ENCODE assay signal across 27 cellular contexts in the genomic region with DNA sequence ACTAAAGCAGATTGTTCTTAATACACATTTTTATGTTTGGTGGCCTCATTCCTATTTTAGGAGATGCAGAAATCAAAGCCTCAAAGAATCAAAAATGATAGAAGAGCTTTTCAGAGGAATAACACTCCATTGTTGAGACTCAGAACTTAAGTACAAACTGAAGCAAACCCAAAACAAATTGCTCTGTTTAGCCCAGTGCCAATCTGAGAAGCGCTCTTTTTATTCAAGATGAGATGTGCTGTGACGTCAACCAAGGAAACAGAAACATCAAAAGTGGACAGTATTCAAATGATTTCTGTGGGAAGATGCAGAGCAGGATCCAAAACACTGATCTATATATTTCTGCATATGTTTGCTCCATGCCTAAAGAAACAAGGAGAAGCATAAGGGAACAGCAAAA. TPM values are rescaled to one million over a fixed set of nuclear protein-coding genes. Genes with fewer than 3 reads are reported as not detected.
"Had no signal": no experiment of that assay in that cellular context is flagged by ENCODE, and none has a peak within 500 bp of the region (broad histone marks: within the 10 kb centered on the region; RNA-seq: fewer than 3 reads in every experiment).

No MANE protein-coding gene starts in this region.

- DNase-seq: activated CD4-positive, alpha-beta T cell treated with anti-CD3 and anti-CD28 coated beads for 48 hours; activated CD4-positive, alpha-beta T cell treated with anti-CD3 and anti-CD28 coated beads, Interleukin-2, amount 50 U/mL, for 48 hours; activated CD8-positive, alpha-beta memory T cell treated with anti-CD3 and anti-CD28 coated beads for 24 hours; activated effector memory CD4-positive, alpha-beta T cell treated with anti-CD3 and anti-CD28 coated beads, Interleukin-2, amount 50 U/mL, for 16 hours; activated naive CD4-positive, alpha-beta T cell treated with anti-CD3 and anti-CD28 coated beads for 36 hours; activated naive CD8-positive, alpha-beta T cell treated with anti-CD3 and anti-CD28 coated beads for 36 hours; adrenal gland; brain microvascular endothelial cell; central memory CD4-positive, alpha-beta T cell; dermis blood vessel endothelial cell; effector CD8-positive, alpha-beta T cell; kidney glomerular epithelial cell; left lung; nephron progenitor cell; retina; stimulated activated CD4-positive, alpha-beta T cell treated with anti-CD3 and anti-CD28 coated beads, Interleukin-15, amount 100 ng/mL, for 24 hours; stimulated activated CD4-positive, alpha-beta T cell treated with anti-CD3 and anti-CD28 coated beads, Interleukin-2, amount 100 ng/mL, for 24 hours; stimulated activated naive CD4-positive, alpha-beta T cell; T-helper 9 cell; trophoblast cell had no signal

- H3K4me3 ChIP-seq: adrenal gland, ascending aorta, left lung, lung, thoracic aorta had no signal

- H3K36me3 ChIP-seq: adrenal gland, ascending aorta, brain microvascular endothelial cell, left lung, neutrophil, thoracic aorta had no signal

- H3K4me1 ChIP-seq: ascending aorta had no signal

- H3K36me3 Mint-ChIP-seq: activated naive CD8-positive, alpha-beta T cell treated with anti-CD3 and anti-CD28 coated beads for 36 hours had no signal

- H3K4me3 Mint-ChIP-seq: activated naive CD4-positive, alpha-beta T cell treated with anti-CD3 and anti-CD28 coated beads for 36 hours; activated naive CD8-positive, alpha-beta T cell treated with anti-CD3 and anti-CD28 coated beads for 36 hours; nephron progenitor cell had no signal

- H3K27me3 ChIP-seq: adrenal gland, ascending aorta, brain microvascular endothelial cell, left lung, neutrophil had no signal

- ATAC-seq: activated CD4-positive, CD25-positive, alpha-beta regulatory T cell treated with anti-CD3 and anti-CD28 coated beads, Interleukin-2, amount 50 U/mL, for 24 hours; left lung had no signal

- H3K27ac ChIP-seq: ascending aorta, brain microvascular endothelial cell, left lung, neutrophil, thoracic aorta, VCaP had no signal

- H3K4me1 Mint-ChIP-seq: activated naive CD8-positive, alpha-beta T cell treated with anti-CD3 and anti-CD28 coated beads for 36 hours had no signal

- H3K27ac Mint-ChIP-seq: activated naive CD4-positive, alpha-beta T cell treated with anti-CD3 and anti-CD28 coated beads for 36 hours; activated naive CD8-positive, alpha-beta T cell treated with anti-CD3 and anti-CD28 coated beads for 36 hours; nephron progenitor cell; progenitor cell of endocrine pancreas had no signal

- H3K9me3 Mint-ChIP-seq: activated naive CD4-positive, alpha-beta T cell treated with anti-CD3 and anti-CD28 coated beads for 36 hours; activated naive CD8-positive, alpha-beta T cell treated with anti-CD3 and anti-CD28 coated beads for 36 hours; nephron progenitor cell had no signal

- H3K27me3 Mint-ChIP-seq: activated naive CD8-positive, alpha-beta T cell treated with anti-CD3 and anti-CD28 coated beads for 36 hours had no signal

- H3K9me3 ChIP-seq: adrenal gland, ascending aorta, left lung, neutrophil, thoracic aorta had no signal

RNA-seq across cellular contexts. Expression of a gene that starts 18.0 kb away (rescaled TPM):
- total RNA-seq: dermis blood vessel endothelial cell had no signal
